Comparison of ENCODE assay signal across 12 cellular contexts in the genomic region with DNA sequence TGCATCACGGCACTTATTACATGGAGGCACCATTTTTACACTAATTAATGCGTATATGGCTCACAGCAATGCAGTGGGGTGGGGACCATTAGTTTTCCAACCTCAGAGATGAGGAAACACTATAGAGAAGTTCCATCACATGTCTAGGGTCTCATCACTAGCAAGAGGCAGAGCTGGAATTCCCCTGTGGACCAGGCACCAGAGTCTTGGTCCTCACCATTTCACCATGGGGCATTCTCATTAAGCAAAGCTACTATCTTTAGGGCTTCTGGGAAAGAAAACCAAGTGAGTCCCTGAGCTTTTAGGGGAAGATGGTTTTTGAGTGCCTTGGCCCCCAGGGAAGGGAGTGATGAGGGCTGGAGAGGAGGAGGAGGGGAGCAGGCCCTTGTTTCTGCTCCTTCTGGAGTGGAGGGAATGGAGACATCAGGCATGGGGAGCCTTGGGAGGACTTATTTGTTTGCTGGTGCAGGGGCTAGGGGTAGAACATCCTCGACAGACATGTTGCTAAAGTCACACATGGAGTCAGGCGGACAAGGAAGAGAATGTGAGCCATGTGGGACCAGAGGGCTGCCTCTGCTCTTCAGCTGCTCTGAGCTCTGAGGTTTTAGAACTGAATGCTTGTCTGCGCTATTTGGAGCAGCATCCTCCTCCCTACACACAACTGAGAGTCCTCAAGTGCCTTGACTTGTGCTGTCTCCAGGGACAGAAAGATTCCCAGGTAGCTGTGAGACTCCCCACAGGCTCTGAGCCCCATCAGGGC. TPM values are rescaled to one million over a fixed set of nuclear protein-coding genes. Genes with fewer than 3 reads are reported as not detected.
A peak's percentile ranks its signal among the peaks of the same experiment; 100 is the strongest.
DNase-seq lines count a peak whose midpoint lies in the region; ATAC-seq and TF ChIP-seq lines count a peak whose summit lies in the region.
"Had no signal": no experiment of that assay in that cellular context is flagged by ENCODE, and none has a peak within 500 bp of the region (broad histone marks: within the 10 kb centered on the region; RNA-seq: fewer than 3 reads in every experiment).

No MANE protein-coding gene starts in this region.

- no peaks in the 10 kb centered on the region for H3K36me3 ChIP-seq in left ventricle myocardium inferior
- H3K36me3 ChIP-seq in aorta (ENCODE audit: control insufficient read depth in 1 of 2, insufficient read depth in 2 of 2, low read length in 1 of 2) = no peaks in the 10 kb centered on the region
- H3K36me3 ChIP-seq: BE2C had no signal

- WGBS in aorta, 2 donors = 97 to 99% methylated on average over 5 of the region's 5 CpGs

- peak overlapping the region; percentile 56 for H3K4me3 Mint-ChIP-seq in dendritic cell treated with granulocyte-macrophage colony-stimulating factor and Interleukin-4, amounts not matched to agents 40 ng/mL and 50 ng/mL, for 4 days
- peak overlapping the region in 2 of 3 experiments; percentile 4 to 51 for H3K4me3 Mint-ChIP-seq in nephron

- H3K4me1 ChIP-seq in left ventricle myocardium inferior = peaks cover 69% of the 10 kb centered on the region
- H3K4me1 ChIP-seq in aorta (ENCODE audit: control insufficient read depth in 1 of 2, insufficient read depth in 2 of 2, low read length in 2 of 2) = peaks cover 2 to 3% of the 10 kb centered on the region in 2 donors

- intact Hi-C loops in left ventricle myocardium inferior (cut with micrococcal nuclease) = no loop called here
- intact Hi-C loops in left cardiac atrium (cut with DNase I) = loop anchor here in 1 of 2 donors (5.0 kb wide), 1 partner anchor 41 kb away; a partner anchor contains a TSS
- intact Hi-C loops in dendritic cell treated with granulocyte-macrophage colony-stimulating factor and Interleukin-4, amounts not matched to agents 40 ng/mL and 50 ng/mL, for 4 days (cut with micrococcal nuclease) = loop anchor here (1.0 kb wide), 1 partner anchor 40 kb away; a partner anchor contains a TSS
- intact Hi-C loops in aorta (cut with DNase I) = loop anchor here in 1 of 2 donors (5.0 kb wide), 1 partner anchor 36 kb away; no protein-coding TSS in a partner anchor

- no peaks in the 10 kb centered on the region for H3K27me3 Mint-ChIP-seq in dendritic cell treated with granulocyte-macrophage colony-stimulating factor and Interleukin-4, amounts not matched to agents 40 ng/mL and 50 ng/mL, for 4 days
- H3K27me3 Mint-ChIP-seq in nephron (ENCODE audit: low read depth) = no peaks in the 10 kb centered on the region

- ATAC-seq in left cardiac atrium (no peak), aorta (ENCODE audit: low FRiP score) (no peak), HG03432 (IDR thresholded peaks at IDR 0.05; ENCODE audit: unreplicated experiment) (no peak), GM21786 (IDR thresholded peaks at IDR 0.05; ENCODE audit: unreplicated experiment) (no peak), HG02588 (IDR thresholded peaks at IDR 0.05; ENCODE audit: unreplicated experiment) (no peak)

- peak overlapping the region; percentile 93 for H3K27ac Mint-ChIP-seq in dendritic cell treated with granulocyte-macrophage colony-stimulating factor and Interleukin-4, amounts not matched to agents 40 ng/mL and 50 ng/mL, for 4 days
- H3K27ac Mint-ChIP-seq in nephron = peak overlapping the region; percentile 79 to 96 (median 85)

- H3K4me3 ChIP-seq in left ventricle myocardium inferior (peak overlapping the region; percentile 45), aorta (ENCODE audit: low read length in 2 of 2) (no peak overlapping the region)

- H3K27me3 ChIP-seq in left ventricle myocardium inferior (ENCODE audit: low read depth) (no peaks in the 10 kb centered on the region), aorta (ENCODE audit: control insufficient read depth in 1 of 2, insufficient read depth in 2 of 2, low read length in 1 of 2) (no peaks in the 10 kb centered on the region)
- H3K27me3 ChIP-seq: BE2C had no signal

- DNase-seq in left ventricle myocardium inferior (no peak), left cardiac atrium (no peak), aorta (no peak)
- DNase-seq: activated CD4-positive, CD25-positive, alpha-beta regulatory T cell; activated naive CD4-positive, alpha-beta T cell treated with anti-CD3 and anti-CD28 coated beads, Interleukin-2, amount 50 U/mL, for 16 hours; BE2C; NCI-H1436 treated with DMSO at 0.1 percent for 48 hours had no signal

- peaks cover 64% of the 10 kb centered on the region for H3K4me1 Mint-ChIP-seq in dendritic cell treated with granulocyte-macrophage colony-stimulating factor and Interleukin-4, amounts not matched to agents 40 ng/mL and 50 ng/mL, for 4 days (ENCODE audit: low read depth)
- H3K4me1 Mint-ChIP-seq in nephron = peaks cover 69% of the 10 kb centered on the region

- TF ChIP-seq CTCF in left ventricle myocardium inferior (IDR thresholded peaks at IDR 0.05; ENCODE audit: borderline replicate concordance) (no peak), nephron (IDR thresholded peaks at IDR 0.05; ENCODE audit: unreplicated experiment in 3 of 3) (no peak)

- H3K9me3 ChIP-seq in left ventricle myocardium inferior (replicated peaks) = no peaks in the 10 kb centered on the region
- no peaks in the 10 kb centered on the region for H3K9me3 ChIP-seq in aorta (ENCODE audit: control insufficient read depth, low read length)
- H3K9me3 ChIP-seq: BE2C had no signal

- H3K36me3 Mint-ChIP-seq in dendritic cell treated with granulocyte-macrophage colony-stimulating factor and Interleukin-4, amounts not matched to agents 40 ng/mL and 50 ng/mL, for 4 days (ENCODE audit: low read depth) = peaks cover 5% of the 10 kb centered on the region
- no peaks in the 10 kb centered on the region for H3K36me3 Mint-ChIP-seq in nephron (ENCODE audit: low read depth)

- no peaks in the 10 kb centered on the region for H3K9me3 Mint-ChIP-seq in dendritic cell treated with granulocyte-macrophage colony-stimulating factor and Interleukin-4, amounts not matched to agents 40 ng/mL and 50 ng/mL, for 4 days
- no peaks in the 10 kb centered on the region for H3K9me3 Mint-ChIP-seq in nephron

- peak overlapping the region; percentile 96 for H3K27ac ChIP-seq in left ventricle myocardium inferior (replicated peaks)
- H3K27ac ChIP-seq in aorta (ENCODE audit: low read depth in 1 of 2, low read length in 2 of 2) = peak overlapping the region; percentile 36 to 94

RNA-seq across cellular contexts. Expression of a gene that starts 40.3 kb away (rescaled TPM):
- total RNA-seq in left ventricle myocardium inferior (41.6 TPM), left cardiac atrium (10 to 100 TPM; 36.6 to 39.9 TPM), aorta (10 to 100 TPM; 48.4 to 63.8 TPM)
- polyA plus RNA-seq in aorta = 10 to 100 TPM; 16.5 to 58.8 TPM
